Comparison of ENCODE assay signal across 8 cellular contexts in genomic region chr22:30426395-30427353, GRCh38. TPM values are rescaled to one million over a fixed set of nuclear protein-coding genes. Genes with fewer than 3 reads are reported as not detected.
A peak's percentile ranks its signal among the peaks of the same experiment; 100 is the strongest.
DNase-seq lines count a peak whose midpoint lies in the region; ATAC-seq and TF ChIP-seq lines count a peak whose summit lies in the region.

No MANE protein-coding gene starts in this region.

- no peaks in the 10 kb centered on the region for H3K27me3 ChIP-seq in CD4-positive, alpha-beta memory T cell (ENCODE audit: insufficient read depth, low read length)
- H3K27me3 ChIP-seq in Peyer's patch = no peaks in the 10 kb centered on the region
- no peaks in the 10 kb centered on the region for H3K27me3 ChIP-seq in esophagus squamous epithelium

- no peaks in the 10 kb centered on the region for H3K36me3 ChIP-seq in CD4-positive, alpha-beta memory T cell (ENCODE audit: insufficient read depth, low read length)
- H3K36me3 ChIP-seq in Peyer's patch (peaks cover 0 to 4% (median 0%) of the 10 kb centered on the region in 3 donors), esophagus squamous epithelium (peaks cover 0 to 24% (median 0%) of the 10 kb centered on the region in 3 donors)

- 15 to 50% methylated on average over 16 to 23 of the region's 29 CpGs for WGBS in esophagus squamous epithelium, 2 donors

- POLR2A ChIA-PET in CD4-positive, alpha-beta memory T cell (lab: Charles Lee; ENCODE audit: partially characterized antibody) = interaction anchor here (1.2 to 7.0 kb wide), 8 partner anchors 9 to 864 kb away, joined by 3 to 126 read pairs (median 13); partner anchors contain the start of genes CASTOR1, CCDC157, SEC14L2 and SF3A1
- POLR2A ChIA-PET in naive thymus-derived CD8-positive, alpha-beta T cell (lab: Charles Lee) = interaction anchor here (0.5 to 7.4 kb wide), 10 partner anchors 8 to 494 kb away, joined by 3 to 118 read pairs (median 12); partner anchors contain the start of genes CASTOR1, RNF215 and SEC14L2

- TF ChIP-seq CTCF in Peyer's patch (IDR thresholded peaks at IDR 0.05) = peak; percentile 43 to 90 (median 78)
- TF ChIP-seq CTCF in esophagus squamous epithelium (IDR thresholded peaks at IDR 0.05) = peak; percentile 27 to 87 (median 79)

- CTCF ChIA-PET in CD4-positive, alpha-beta memory T cell (lab: Charles Lee; ENCODE audit: partially characterized antibody) = interaction anchor here (0.6 to 7.8 kb wide), 14 partner anchors 9 to 1529 kb away, joined by 3 to 194 read pairs (median 4); partner anchors contain the start of genes CASTOR1, RNF215 and SEC14L2

- H3K4me1 ChIP-seq in CD4-positive, alpha-beta memory T cell (ENCODE audit: insufficient read depth, low read length) = peaks cover 47% of the 10 kb centered on the region
- H3K4me1 ChIP-seq in Peyer's patch = peaks cover 3 to 26% (median 15%) of the 10 kb centered on the region in 4 donors
- peaks cover 30 to 53% (median 45%) of the 10 kb centered on the region in 3 donors for H3K4me1 ChIP-seq in esophagus squamous epithelium

- H3K4me3 Mint-ChIP-seq in CD4-positive, alpha-beta memory T cell = peak overlapping the region; percentile 87 to 98 (median 93)
- H3K4me3 Mint-ChIP-seq in activated T-cell treated with anti-CD3 and anti-CD28 coated beads, Interleukin-2, amount 50 U/mL, for 72 hours = peak overlapping the region; percentile 86 to 97
- H3K4me3 Mint-ChIP-seq in naive thymus-derived CD8-positive, alpha-beta T cell = peak overlapping the region; percentile 86 to 98 (median 92)
- H3K4me3 Mint-ChIP-seq in stimulated activated memory B cell treated with anti-CD40 and anti-IgM and Interleukin-4, amounts not matched to agents 10 μg/mL and 1 μg/mL and 100 μg/mL, for 72 hours = peak overlapping the region; percentile 88

- intact Hi-C loops in CD4-positive, alpha-beta memory T cell (cut with micrococcal nuclease) = loop anchor here (1.0 to 10.0 kb wide), 3 partner anchors 9 to 662 kb away; partner anchors contain the start of genes UQCR10 and ZMAT5
- intact Hi-C loops in esophagus squamous epithelium (cut with DNase I) = loop anchor here (5.0 kb wide), 1 partner anchor 34 kb away; no protein-coding TSS in a partner anchor

- TF ChIP-seq POLR2A in Peyer's patch (IDR thresholded peaks at IDR 0.05) (peak in 1 of 2 donors; percentile 20), esophagus squamous epithelium (IDR thresholded peaks at IDR 0.05) (no peak)

- no peaks in the 10 kb centered on the region for H3K27me3 Mint-ChIP-seq in CD4-positive, alpha-beta memory T cell
- H3K27me3 Mint-ChIP-seq in activated T-cell treated with anti-CD3 and anti-CD28 coated beads, Interleukin-2, amount 50 U/mL, for 72 hours (ENCODE audit: low read depth) = no peaks in the 10 kb centered on the region
- no peaks in the 10 kb centered on the region for H3K27me3 Mint-ChIP-seq in naive thymus-derived CD8-positive, alpha-beta T cell
- H3K27me3 Mint-ChIP-seq in stimulated activated memory B cell treated with anti-CD40 and anti-IgM and Interleukin-4, amounts not matched to agents 10 μg/mL and 1 μg/mL and 100 μg/mL, for 72 hours = no peaks in the 10 kb centered on the region

- peak overlapping the region; percentile 88 to 99 (median 98) for H3K27ac Mint-ChIP-seq in CD4-positive, alpha-beta memory T cell
- H3K27ac Mint-ChIP-seq in activated T-cell treated with anti-CD3 and anti-CD28 coated beads, Interleukin-2, amount 50 U/mL, for 72 hours = peak overlapping the region; percentile 95
- H3K27ac Mint-ChIP-seq in naive thymus-derived CD8-positive, alpha-beta T cell = peak overlapping the region; percentile 90 to 100 (median 98)
- H3K27ac Mint-ChIP-seq in stimulated activated memory B cell treated with anti-CD40 and anti-IgM and Interleukin-4, amounts not matched to agents 10 μg/mL and 1 μg/mL and 100 μg/mL, for 72 hours = peak overlapping the region; percentile 94

- no peaks in the 10 kb centered on the region for H3K9me3 Mint-ChIP-seq in CD4-positive, alpha-beta memory T cell
- no peaks in the 10 kb centered on the region for H3K9me3 Mint-ChIP-seq in activated T-cell treated with anti-CD3 and anti-CD28 coated beads, Interleukin-2, amount 50 U/mL, for 72 hours
- H3K9me3 Mint-ChIP-seq in naive thymus-derived CD8-positive, alpha-beta T cell = no peaks in the 10 kb centered on the region
- no peaks in the 10 kb centered on the region for H3K9me3 Mint-ChIP-seq in stimulated activated memory B cell treated with anti-CD40 and anti-IgM and Interleukin-4, amounts not matched to agents 10 μg/mL and 1 μg/mL and 100 μg/mL, for 72 hours

- peak; percentile 86 to 90 (median 89) for DNase-seq in CD4-positive, alpha-beta memory T cell
- peak; percentile 86 for DNase-seq in Jurkat, Clone E6-1 (ENCODE audit: low read depth, low spot score)
- peak; percentile 85 to 94 (median 90) for DNase-seq in Peyer's patch
- DNase-seq in activated T-cell treated with anti-CD3 and anti-CD28 coated beads, Interleukin-2, amount 50 U/mL, for 72 hours = peak; percentile 87 to 90
- no peak for DNase-seq in esophagus squamous epithelium (lab: John Stamatoyannopoulos, UW)
- peak; percentile 76 to 93 (median 90) for DNase-seq in naive thymus-derived CD8-positive, alpha-beta T cell

- ATAC-seq in activated T-cell treated with anti-CD3 and anti-CD28 coated beads, Interleukin-2, amount 50 U/mL, for 72 hours (replicated peaks in 1 of 2) = peak; percentile 35 to 43
- ATAC-seq in naive thymus-derived CD8-positive, alpha-beta T cell = peak; percentile 46 to 52
- ATAC-seq in stimulated activated memory B cell treated with anti-CD40 and anti-IgM and Interleukin-4, amounts not matched to agents 10 μg/mL and 1 μg/mL and 100 μg/mL, for 72 hours = peak; percentile 60
- ATAC-seq in HG03520 (IDR thresholded peaks at IDR 0.05; ENCODE audit: unreplicated experiment) = no peak

- H3K27ac ChIP-seq in CD4-positive, alpha-beta memory T cell (ENCODE audit: low read depth, low read length) = peak overlapping the region; percentile 87
- H3K27ac ChIP-seq in Peyer's patch (peak overlapping the region; percentile 68 to 85 (median 74)), esophagus squamous epithelium (peak overlapping the region; percentile 83 to 99 (median 98))

- no peaks in the 10 kb centered on the region for H3K9me3 ChIP-seq in CD4-positive, alpha-beta memory T cell (ENCODE audit: control insufficient read depth in 1 of 2, low read length in 2 of 2)
- no peaks in the 10 kb centered on the region for H3K9me3 ChIP-seq in Peyer's patch
- H3K9me3 ChIP-seq in esophagus squamous epithelium = no peaks in the 10 kb centered on the region

- peaks cover 9 to 25% of the 10 kb centered on the region in 2 donors for H3K36me3 Mint-ChIP-seq in CD4-positive, alpha-beta memory T cell
- peaks cover 0 to 9% of the 10 kb centered on the region in 2 donors for H3K36me3 Mint-ChIP-seq in activated T-cell treated with anti-CD3 and anti-CD28 coated beads, Interleukin-2, amount 50 U/mL, for 72 hours (ENCODE audit: insufficient read depth in 2 of 2)
- peaks cover 0 to 22% (median 0%) of the 10 kb centered on the region in 3 donors for H3K36me3 Mint-ChIP-seq in naive thymus-derived CD8-positive, alpha-beta T cell
- peaks cover 29% of the 10 kb centered on the region for H3K36me3 Mint-ChIP-seq in stimulated activated memory B cell treated with anti-CD40 and anti-IgM and Interleukin-4, amounts not matched to agents 10 μg/mL and 1 μg/mL and 100 μg/mL, for 72 hours

- peaks cover 31 to 62% (median 46%) of the 10 kb centered on the region in 4 donors for H3K4me1 Mint-ChIP-seq in CD4-positive, alpha-beta memory T cell
- H3K4me1 Mint-ChIP-seq in activated T-cell treated with anti-CD3 and anti-CD28 coated beads, Interleukin-2, amount 50 U/mL, for 72 hours (ENCODE audit: low read depth) = peaks cover 41% of the 10 kb centered on the region
- peaks cover 31 to 54% (median 49%) of the 10 kb centered on the region in 4 donors for H3K4me1 Mint-ChIP-seq in naive thymus-derived CD8-positive, alpha-beta T cell
- peaks cover 49% of the 10 kb centered on the region for H3K4me1 Mint-ChIP-seq in stimulated activated memory B cell treated with anti-CD40 and anti-IgM and Interleukin-4, amounts not matched to agents 10 μg/mL and 1 μg/mL and 100 μg/mL, for 72 hours

- H3K4me3 ChIP-seq in CD4-positive, alpha-beta memory T cell (ENCODE audit: low read length in 2 of 2) = peak overlapping the region; percentile 44 to 97
- peak overlapping the region; percentile 91 for H3K4me3 ChIP-seq in Jurkat, Clone E6-1 (ENCODE audit: low read length)
- H3K4me3 ChIP-seq in Peyer's patch (peak overlapping the region; percentile 58 to 75 (median 70)), esophagus squamous epithelium (peak overlapping the region; percentile 63 to 83 (median 70))

RNA-seq across cellular contexts. Expression of gene MTFP1, which starts 1.1 kb away (rescaled TPM):
- total RNA-seq in CD4-positive, alpha-beta memory T cell = 10 to 100 TPM; 13.5 to 15.7 TPM
- 10 to 100 TPM; 31.1 to 47.4 TPM for polyA plus RNA-seq in CD4-positive, alpha-beta memory T cell
- 50.8 TPM for polyA plus RNA-seq in Jurkat, Clone E6-1 (2012; ENCODE audit: insufficient read depth, insufficient read length)
- total RNA-seq in Peyer's patch (10 to 100 TPM; 12.4 to 24.7 (median 19.2) TPM), esophagus squamous epithelium (10 to 100 TPM; 15.9 to 21.2 (median 19.0) TPM)
- 10 to 100 TPM; 50.6 to 61.1 TPM for total RNA-seq in activated T-cell treated with anti-CD3 and anti-CD28 coated beads, Interleukin-2, amount 50 U/mL, for 72 hours
- 10 to 100 TPM; 15.8 to 18.0 TPM for total RNA-seq in naive thymus-derived CD8-positive, alpha-beta T cell
- polyA plus RNA-seq in naive thymus-derived CD8-positive, alpha-beta T cell = 10 to 100 TPM; 42.3 to 53.5 (median 50.0) TPM

RNA-seq across cellular contexts. Expression of gene SEC14L2, which starts 29.9 kb away (rescaled TPM):
- total RNA-seq in CD4-positive, alpha-beta memory T cell = 1 to 10 TPM; 6.0 to 8.6 TPM
- polyA plus RNA-seq in CD4-positive, alpha-beta memory T cell = 10 to 100 TPM in 1 of 2 donors, 1 to 10 TPM in 1; 9.7 to 13.8 TPM
- 7.3 TPM for polyA plus RNA-seq in Jurkat, Clone E6-1 (2012; ENCODE audit: insufficient read depth, insufficient read length)
- 10 to 100 TPM in 3 of 4 donors, 1 to 10 TPM in 1; 3.3 to 53.6 (median 34.6) TPM for total RNA-seq in Peyer's patch
- total RNA-seq in activated T-cell treated with anti-CD3 and anti-CD28 coated beads, Interleukin-2, amount 50 U/mL, for 72 hours = 10 to 100 TPM; 15.3 to 19.0 TPM
- 10 to 100 TPM; 16.6 to 45.4 (median 28.2) TPM for total RNA-seq in esophagus squamous epithelium
- 10 to 100 TPM; 17.8 to 19.9 TPM for total RNA-seq in naive thymus-derived CD8-positive, alpha-beta T cell
- 10 to 100 TPM; 16.8 to 25.9 (median 22.5) TPM for polyA plus RNA-seq in naive thymus-derived CD8-positive, alpha-beta T cell

RNA-seq across cellular contexts. Expression of gene RNF215, which starts 39.5 kb away (rescaled TPM):
- 1 to 10 TPM; 6.1 to 6.6 TPM for total RNA-seq in CD4-positive, alpha-beta memory T cell
- polyA plus RNA-seq in CD4-positive, alpha-beta memory T cell = under 1 TPM; 0.29 to 0.53 TPM
- polyA plus RNA-seq in Jurkat, Clone E6-1 (2012; ENCODE audit: insufficient read depth, insufficient read length) = 11.1 TPM
- total RNA-seq in Peyer's patch = 10 to 100 TPM in 3 of 4 donors, 1 to 10 TPM in 1; 8.6 to 28.9 (median 13.0) TPM
- 10 to 100 TPM in 1 of 2 donors, 1 to 10 TPM in 1; 8.4 to 12.4 TPM for total RNA-seq in activated T-cell treated with anti-CD3 and anti-CD28 coated beads, Interleukin-2, amount 50 U/mL, for 72 hours
- 1 to 10 TPM; 2.3 to 8.4 (median 3.9) TPM for total RNA-seq in esophagus squamous epithelium
- 1 to 10 TPM; 5.6 to 6.2 TPM for total RNA-seq in naive thymus-derived CD8-positive, alpha-beta T cell
- under 1 TPM; 0.14 to 0.44 (median 0.39) TPM for polyA plus RNA-seq in naive thymus-derived CD8-positive, alpha-beta T cell

RNA-seq across cellular contexts. Expression of gene SEC14L3, which starts 45.1 kb away (rescaled TPM):
- not detected for total RNA-seq in CD4-positive, alpha-beta memory T cell
- polyA plus RNA-seq in CD4-positive, alpha-beta memory T cell = not detected
- not detected for polyA plus RNA-seq in Jurkat, Clone E6-1 (2012; ENCODE audit: insufficient read depth, insufficient read length)
- total RNA-seq in Peyer's patch (not detected), esophagus squamous epithelium (under 1 TPM in 1 of 4 donors, not detected in 3; 0.19 TPM)
- total RNA-seq in activated T-cell treated with anti-CD3 and anti-CD28 coated beads, Interleukin-2, amount 50 U/mL, for 72 hours = not detected
- not detected for total RNA-seq in naive thymus-derived CD8-positive, alpha-beta T cell
- not detected for polyA plus RNA-seq in naive thymus-derived CD8-positive, alpha-beta T cell
